In the genomic region with DNA sequence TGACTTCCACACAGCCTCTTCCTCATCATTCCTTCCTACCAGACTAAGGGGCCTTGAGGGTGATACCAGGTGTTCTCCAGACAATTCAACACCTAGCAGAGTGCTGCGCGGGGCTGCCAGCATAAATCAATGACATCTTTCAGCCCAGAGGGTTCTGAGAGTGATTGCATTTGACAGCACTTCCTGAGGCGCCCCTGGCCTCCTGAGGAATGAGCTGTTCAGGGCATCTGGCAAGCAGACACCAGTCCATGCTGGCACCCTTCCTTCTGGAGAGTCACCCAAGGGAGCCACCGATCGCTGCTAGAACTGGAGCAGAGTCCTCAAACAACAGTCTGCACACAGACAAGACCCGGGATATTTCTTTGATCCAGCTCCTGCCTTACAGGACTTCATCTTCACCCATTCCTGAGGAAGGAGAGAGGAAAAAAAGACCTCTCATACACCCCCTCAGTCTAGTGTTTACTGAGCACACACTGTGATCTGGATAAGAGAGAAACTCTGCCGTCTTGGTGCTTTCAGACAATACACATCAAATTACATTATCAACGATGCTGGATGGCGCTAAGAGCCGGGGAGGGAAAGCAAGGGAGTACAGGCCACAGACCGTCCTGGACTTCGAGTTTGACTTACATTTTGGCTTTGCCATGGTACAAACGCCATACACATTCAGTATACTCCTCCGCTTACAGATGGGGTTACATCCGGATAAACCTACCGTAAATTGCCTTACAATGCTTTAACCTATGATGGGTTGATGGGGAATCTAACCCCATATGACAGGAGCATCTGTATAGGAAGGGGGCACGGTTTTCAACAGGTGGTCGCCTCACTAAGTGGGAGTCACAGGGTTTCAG, we compare ENCODE assay signal across 8 cellular contexts. TPM values are rescaled to one million over a fixed set of nuclear protein-coding genes. Genes with fewer than 3 reads are reported as not detected.
DNase-seq lines count a peak whose midpoint lies in the region; ATAC-seq and TF ChIP-seq lines count a peak whose summit lies in the region.

No MANE protein-coding gene starts in this region.

- H3K4me1 ChIP-seq in effector memory CD4-positive, alpha-beta T cell (ENCODE audit: control insufficient read depth, insufficient read depth, low read length, poor library complexity, severe bottlenecking), result peaks cover 11% of the 10 kb centered on the region
- peaks cover 33 to 41% of the 10 kb centered on the region in 2 experiments for H3K4me1 ChIP-seq in neutrophil (ENCODE audit: control insufficient read depth in 1 of 2, insufficient read depth in 1 of 2, low read depth in 1 of 2, low read length in 1 of 2)

- no peaks in the 10 kb centered on the region for H3K27me3 ChIP-seq in effector memory CD4-positive, alpha-beta T cell (replicated peaks; ENCODE audit: control insufficient read depth, insufficient read depth, low read length, poor library complexity, severe bottlenecking)
- H3K27me3 ChIP-seq in neutrophil, result no peaks in the 10 kb centered on the region

- no peaks in the 10 kb centered on the region for H3K36me3 ChIP-seq in effector memory CD4-positive, alpha-beta T cell (ENCODE audit: control insufficient read depth, insufficient read depth, low read length)
- H3K36me3 ChIP-seq in neutrophil, result no peaks in the 10 kb centered on the region

- ATAC-seq in HG03280 (IDR thresholded peaks at IDR 0.05; ENCODE audit: unreplicated experiment), result no peak
- ATAC-seq in left colon, result no peak
- no peak for ATAC-seq in omental fat pad (ENCODE audit: low FRiP score)

- no peak for TF ChIP-seq CTCF in GM12864 (IDR thresholded peaks at IDR 0.05; ENCODE audit: low read depth, low read length, missing control alignments)
- no peak for TF ChIP-seq CTCF in neutrophil (IDR thresholded peaks at IDR 0.05)
- no peak for TF ChIP-seq CTCF in omental fat pad (IDR thresholded peaks at IDR 0.05)

- no peak for DNase-seq in GM12864 (ENCODE audit: low read depth)
- DNase-seq in NCI-H446 treated with DMSO at 0.1 percent for 48 hours (lab: John Stamatoyannopoulos, UW), result peak; percentile 61
- DNase-seq in effector memory CD4-positive, alpha-beta T cell, result no peak
- DNase-seq in NCI-H2107 (lab: John Stamatoyannopoulos, UW), result no peak
- DNase-seq in left colon, result no peak
- no peak for DNase-seq in omental fat pad (ENCODE audit: low spot score)

- H3K4me3 ChIP-seq in GM12864 (ENCODE audit: low read depth, low read length) (peak overlapping the region; percentile 63), neutrophil (ENCODE audit: low read depth in 1 of 2, low read length in 1 of 2) (peak overlapping the region; percentile 79 to 89)
- peak overlapping the region; percentile 75 for H3K4me3 ChIP-seq in effector memory CD4-positive, alpha-beta T cell (ENCODE audit: insufficient read depth, low read depth, low read length, poor library complexity, severe bottlenecking)

- no peak overlapping the region for H3K27ac ChIP-seq in effector memory CD4-positive, alpha-beta T cell (ENCODE audit: insufficient read depth, low read length, poor library complexity, severe bottlenecking)
- H3K27ac ChIP-seq in neutrophil, result no peak overlapping the region

- H3K9me3 ChIP-seq in effector memory CD4-positive, alpha-beta T cell (ENCODE audit: control insufficient read depth, low read length), result no peaks in the 10 kb centered on the region
- no peaks in the 10 kb centered on the region for H3K9me3 ChIP-seq in neutrophil

- intact Hi-C loops in left colon (cut with DNase I, micrococcal nuclease), result no loop called here

RNA-seq across cellular contexts. Expression of a gene that starts 23.1 kb away (rescaled TPM):
- 1 to 10 TPM in 1 of 2 donors, under 1 TPM in 1; 0.12 to 9.8 TPM for total RNA-seq in left colon
- total RNA-seq in omental fat pad, result under 1 TPM in 3 of 4 donors, not detected in 1; 0.16 to 0.96 (median 0.19) TPM

RNA-seq across cellular contexts. Expression of a gene that starts 38.4 kb away (rescaled TPM):
- 10 to 100 TPM; 23.2 to 25.5 TPM for total RNA-seq in left colon
- total RNA-seq in omental fat pad, result 10 to 100 TPM in 1 of 4 donors, 1 to 10 TPM in 3; 6.9 to 16.6 (median 8.1) TPM
